16 cellular contexts compared by ENCODE assay signal in genomic region chr13:30580852-30581502, GRCh38. TPM values are rescaled to one million over a fixed set of nuclear protein-coding genes. Genes with fewer than 3 reads are reported as not detected.
DNase-seq lines count a peak whose midpoint lies in the region; ATAC-seq and TF ChIP-seq lines count a peak whose summit lies in the region.
"Had no signal": no experiment of that assay in that cellular context is flagged by ENCODE, and none has a peak within 500 bp of the region (broad histone marks: within the 10 kb centered on the region; RNA-seq: fewer than 3 reads in every experiment).

No MANE protein-coding gene starts in this region.

- H3K4ac ChIP-seq in mesenchymal stem cell (ENCODE audit: low read depth in 1 of 2, low read length in 2 of 2): no peak overlapping the region

- H4K8ac ChIP-seq in mesenchymal stem cell (ENCODE audit: low read length): no peak overlapping the region

- H3K4me1 ChIP-seq in adrenal gland (replicated peaks in 1 of 2): peaks cover 10 to 18% of the 10 kb centered on the region in 2 donors
- H3K4me1 ChIP-seq in mesenchymal stem cell (ENCODE audit: control insufficient read depth, insufficient read depth, low read depth, low read length): peaks cover 4% of the 10 kb centered on the region
- peaks cover 0 to 26% (median 0%) of the 10 kb centered on the region in 3 donors for H3K4me1 ChIP-seq in esophagus squamous epithelium
- H3K4me1 ChIP-seq: colonic mucosa had no signal

- H2BK120ac ChIP-seq in mesenchymal stem cell (ENCODE audit: low read depth, low read length): no peak overlapping the region

- H3K36me3 ChIP-seq in adrenal gland (replicated peaks in 1 of 2) (no peaks in the 10 kb centered on the region), mesenchymal stem cell (ENCODE audit: control insufficient read depth in 1 of 2, insufficient read depth in 2 of 2, low read depth in 1 of 2, low read length in 2 of 2) (no peaks in the 10 kb centered on the region), esophagus squamous epithelium (no peaks in the 10 kb centered on the region)
- H3K36me3 ChIP-seq: colonic mucosa, ovary, thoracic aorta had no signal

- no peak overlapping the region for H3K18ac ChIP-seq in mesenchymal stem cell (ENCODE audit: low read depth in 1 of 2, low read length in 2 of 2)

- TF ChIP-seq POLR2A in adrenal gland (IDR thresholded peaks at IDR 0.05): peak in 1 of 2 donors; percentile 51
- TF ChIP-seq POLR2A in esophagus squamous epithelium (IDR thresholded peaks at IDR 0.05): no peak

- H3K4me3 ChIP-seq in adrenal gland: no peak overlapping the region
- H3K4me3 ChIP-seq in mesenchymal stem cell (ENCODE audit: insufficient read depth in 1 of 2, low read depth in 1 of 2, low read length in 2 of 2): no peak overlapping the region
- no peak overlapping the region for H3K4me3 ChIP-seq in esophagus squamous epithelium
- H3K4me3 ChIP-seq: colonic mucosa, ovary, thoracic aorta had no signal

- no peak overlapping the region for H2AFZ ChIP-seq in mesenchymal stem cell (ENCODE audit: low read depth, low read length)

- H3K4me2 ChIP-seq in mesenchymal stem cell (ENCODE audit: low read length, poor library complexity, severe bottlenecking): no peak overlapping the region

- H3K27me3 ChIP-seq in adrenal gland (no peaks in the 10 kb centered on the region), mesenchymal stem cell (ENCODE audit: control insufficient read depth in 1 of 2, insufficient read depth in 1 of 2, low read length in 2 of 2) (no peaks in the 10 kb centered on the region), esophagus squamous epithelium (no peaks in the 10 kb centered on the region)
- H3K27me3 ChIP-seq: colonic mucosa, ovary had no signal

- H3K9ac ChIP-seq in mesenchymal stem cell (ENCODE audit: low read length): no peak overlapping the region

- H2AK5ac ChIP-seq in mesenchymal stem cell (ENCODE audit: low read length, severe bottlenecking): no peak overlapping the region

- H3K27ac ChIP-seq in adrenal gland (peak overlapping the region; percentile 49 to 81 (median 76)), mesenchymal stem cell (ENCODE audit: low read length, poor library complexity, severe bottlenecking) (no peak overlapping the region), esophagus squamous epithelium (no peak overlapping the region)
- H3K27ac ChIP-seq: colonic mucosa, ovary, thoracic aorta had no signal

- no peak overlapping the region for H3K14ac ChIP-seq in mesenchymal stem cell (ENCODE audit: low read length in 2 of 2)

- no peaks in the 10 kb centered on the region for H3K9me3 ChIP-seq in adrenal gland (replicated peaks in 1 of 3)
- H3K9me3 ChIP-seq in mesenchymal stem cell (ENCODE audit: control insufficient read depth, low read length): no peaks in the 10 kb centered on the region
- no peaks in the 10 kb centered on the region for H3K9me3 ChIP-seq in esophagus squamous epithelium
- H3K9me3 ChIP-seq: colonic mucosa, ovary, thoracic aorta had no signal

- TF ChIP-seq CTCF in adrenal gland (IDR thresholded peaks at IDR 0.05): no peak
- no peak for TF ChIP-seq CTCF in esophagus squamous epithelium (IDR thresholded peaks at IDR 0.05)

- in situ Hi-C loops in ACHN (cut with HindIII; ENCODE audit: low pct_ligation_motif_present, low pct_unique_long_range_greater_than_20kb, low sequenced_read_pairs): no loop called here

- H4K91ac ChIP-seq in mesenchymal stem cell (ENCODE audit: low read length): no peak overlapping the region

- no peak overlapping the region for H2BK5ac ChIP-seq in mesenchymal stem cell (ENCODE audit: low read depth, low read length, poor library complexity, severe bottlenecking)

- H3K79me1 ChIP-seq in mesenchymal stem cell (replicated peaks; ENCODE audit: low read length, poor library complexity, severe bottlenecking): peaks cover 7% of the 10 kb centered on the region

- no peak for ATAC-seq in GM21381 (IDR thresholded peaks at IDR 0.05; ENCODE audit: unreplicated experiment)
- no peak for ATAC-seq in GM21528 (IDR thresholded peaks at IDR 0.05; ENCODE audit: low FRiP score, unreplicated experiment)
- ATAC-seq: activated CD4-positive, CD25-positive, alpha-beta regulatory T cell treated with anti-CD3 and anti-CD28 coated beads, Interleukin-2, amount 50 U/mL, for 24 hours; activated T-cell treated with anti-CD3 and anti-CD28 coated beads, Interleukin-2, amount 50 U/mL, for 72 hours had no signal

- H2BK15ac ChIP-seq in mesenchymal stem cell (ENCODE audit: low read depth, poor library complexity, severe bottlenecking): no peak overlapping the region

- H2BK12ac ChIP-seq in mesenchymal stem cell (ENCODE audit: low read length in 2 of 2): no peak overlapping the region

- DNase-seq in ACHN: peak; percentile 49
- DNase-seq in HT1080 (ENCODE audit: low read depth): peak; percentile 69
- DNase-seq in adrenal gland: peak; percentile 64 to 85 (median 75)
- peak; percentile 14 for DNase-seq in mesenchymal stem cell
- no peak for DNase-seq in esophagus squamous epithelium (lab: John Stamatoyannopoulos, UW)
- DNase-seq: activated CD8-positive, alpha-beta memory T cell treated with anti-CD3 and anti-CD28 coated beads for 24 hours; activated naive CD4-positive, alpha-beta T cell treated with anti-CD3 and anti-CD28 coated beads, Interleukin-2, amount 50 U/mL, for 16 hours; activated T-cell treated with anti-CD3 and anti-CD28 coated beads, Interleukin-2, amount 50 U/mL, for 72 hours; GDM1; NCI-H187 treated with DMSO at 0.1 percent for 48 hours; ovary had no signal

- intact Hi-C loops in adrenal gland (cut with DNase I) (no loop called here), esophagus squamous epithelium (cut with DNase I) (no loop called here)

- H3K23ac ChIP-seq in mesenchymal stem cell (ENCODE audit: low read length in 2 of 2): no peak overlapping the region

- WGBS in adrenal gland, 4 donors: 61 to 73% (median 66%) methylated on average over 3 of the region's 3 CpGs
- 90% methylated on average over 1 of the region's 3 CpGs for WGBS in mesenchymal stem cell
- 66 to 76% methylated on average over 3 of the region's 3 CpGs for WGBS in esophagus squamous epithelium, 2 donors

RNA-seq across cellular contexts. Expression of gene USPL1, which starts 36.7 kb away (rescaled TPM):
- total RNA-seq in HT1080 (2014; rRNA removed; shearing (Covaris generic)): 10.7 and 13.5 TPM in 2 replicates
- polyA plus RNA-seq in HT1080 (2015; cell fraction: cytosol; rRNA removed): 10.5 and 13.0 TPM in 2 replicates
- 38.7 and 40.0 TPM in 2 replicates for polyA plus RNA-seq in HT1080 (2015; cell fraction: nucleus; rRNA removed)
- total RNA-seq in adrenal gland (10 to 100 TPM in 6 of 8 donors, 1 to 10 TPM in 2; 6.3 to 18.7 (median 14.7) TPM), esophagus squamous epithelium (10 to 100 TPM in 2 of 4 donors, 1 to 10 TPM in 2; 8.4 to 19.1 (median 10.6) TPM)
- 10 to 100 TPM; 15.4 to 18.5 (median 15.4) TPM for polyA plus RNA-seq in adrenal gland
- polyA plus RNA-seq in mesenchymal stem cell (2013, experiment 1 of 2): 14.2 TPM
- polyA plus RNA-seq in mesenchymal stem cell (2013, experiment 2 of 2): 13.5 TPM

Comparison
In these comparisons a context has a peak if more than half of its experiments do, and no peak if none do; other contexts are left out.
1. H3K27ac ChIP-seq: peak in adrenal gland (5 of 5); none in mesenchymal stem cell (single experiment) and esophagus squamous epithelium (0 of 4).